In the genomic region with DNA sequence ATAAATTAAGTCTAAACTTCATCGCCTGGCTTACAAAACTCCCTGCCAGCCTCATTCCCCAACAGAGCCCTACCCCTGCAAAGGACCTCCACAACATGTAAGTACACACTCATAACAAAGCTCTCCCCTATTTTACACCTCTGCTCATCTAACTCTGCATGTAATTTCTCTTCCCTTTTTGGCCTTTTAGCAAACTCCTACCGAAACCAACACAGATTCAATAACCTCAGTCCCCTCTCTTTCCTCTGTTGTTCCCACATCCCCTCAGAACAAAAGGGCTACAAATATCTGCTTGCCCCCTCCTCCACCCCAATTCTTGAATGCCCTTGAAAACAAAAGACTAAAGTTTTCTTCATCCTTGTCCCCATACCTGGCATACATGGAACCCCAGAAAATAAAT, we compare ENCODE assay signal across 8 cellular contexts. TPM values are rescaled to one million over a fixed set of nuclear protein-coding genes. Genes with fewer than 3 reads are reported as not detected.
DNase-seq lines count a peak whose midpoint lies in the region; ATAC-seq, FAIRE-seq and TF ChIP-seq lines count a peak whose summit lies in the region.

No MANE protein-coding gene starts in this region.

- H3K4me3 ChIP-seq in Peyer's patch (peak overlapping the region; percentile 64 to 92 (median 75)), fibroblast of lung (replicated peaks in 1 of 4; ENCODE audit: control extremely low read depth in 1 of 4, insufficient read depth in 1 of 4, low read depth in 3 of 4, low read length in 4 of 4) (peak overlapping the region; percentile 76 to 99 (median 88)), skeletal muscle cell (ENCODE audit: low read depth, low read length) (peak overlapping the region; percentile 97)

- TF ChIP-seq CTCF in Peyer's patch (IDR thresholded peaks at IDR 0.05) (no peak), fibroblast of lung (conservative IDR thresholded peaks at IDR 0.05 in 1 of 2, IDR thresholded peaks at IDR 0.05 in 1 of 2; ENCODE audit: low read depth in 1 of 2, low read length in 2 of 2) (no peak)

- DNase-seq in Peyer's patch (no peak), fibroblast of lung (ENCODE audit: low read depth in 2 of 2) (no peak), skeletal muscle cell (ENCODE audit: low read depth) (no peak), NCI-H2081 (lab: John Stamatoyannopoulos, UW) (no peak), H54 (ENCODE audit: insufficient read length, low spot score) (no peak), NCI-H1417 treated with DMSO at 0.1 percent for 48 hours (lab: John Stamatoyannopoulos, UW) (no peak)

- H3K27ac ChIP-seq in Peyer's patch (peak overlapping the region in 2 of 4 donors; percentile 81 to 83), fibroblast of lung (ENCODE audit: insufficient read depth, low read length) (peak overlapping the region; percentile 80)

- H3K9me3 ChIP-seq in Peyer's patch (no peaks in the 10 kb centered on the region), fibroblast of lung (ENCODE audit: control insufficient read depth, insufficient read depth, low read depth, low read length) (no peaks in the 10 kb centered on the region)

- H3K4me2 ChIP-seq in fibroblast of lung (ENCODE audit: extremely low read depth, insufficient read depth, low read length): peak overlapping the region; percentile 80

- no peak for FAIRE-seq in H54 (lab: Jason Lieb, UNC)

- peak; percentile 10 for ATAC-seq in GM18861 (IDR thresholded peaks at IDR 0.05; ENCODE audit: unreplicated experiment)
- ATAC-seq in HG02571 (IDR thresholded peaks at IDR 0.05; ENCODE audit: unreplicated experiment): no peak

- H3K36me3 ChIP-seq in Peyer's patch (peaks cover 0 to 10% (median 0%) of the 10 kb centered on the region in 3 donors), fibroblast of lung (ENCODE audit: control insufficient read depth, insufficient read depth, low read length) (no peaks in the 10 kb centered on the region)

- H3K4me1 ChIP-seq in Peyer's patch: peaks cover 0 to 15% (median 0%) of the 10 kb centered on the region in 4 donors
- H3K4me1 ChIP-seq in fibroblast of lung (ENCODE audit: control insufficient read depth, extremely low read depth, insufficient read depth, low read length): no peaks in the 10 kb centered on the region

- no peaks in the 10 kb centered on the region for H4K20me1 ChIP-seq in fibroblast of lung (ENCODE audit: control insufficient read depth, extremely low read depth, insufficient read depth, low read length)

- no peaks in the 10 kb centered on the region for H3K27me3 ChIP-seq in Peyer's patch
- H3K27me3 ChIP-seq in fibroblast of lung (ENCODE audit: control insufficient read depth, insufficient read depth, low read length): no peaks in the 10 kb centered on the region

- H2AFZ ChIP-seq in fibroblast of lung (ENCODE audit: low read length): no peak overlapping the region

- peaks cover 4% of the 10 kb centered on the region for H3K79me2 ChIP-seq in fibroblast of lung (ENCODE audit: control insufficient read depth, insufficient read depth, low read length)

- no peak overlapping the region for H3K9ac ChIP-seq in fibroblast of lung (ENCODE audit: insufficient read depth, low read length)

- TF ChIP-seq POLR2A in Peyer's patch (IDR thresholded peaks at IDR 0.05): no peak
- no peak for TF ChIP-seq POLR2A in H54 (IDR thresholded peaks at IDR 0.05; ENCODE audit: low read depth, low read length)

RNA-seq across cellular contexts. Expression of gene UBL7, which starts 0.7 kb away (rescaled TPM):
- total RNA-seq in Peyer's patch: 10 to 100 TPM; 22.3 to 39.6 (median 32.6) TPM
- 30.6 and 31.9 TPM in 2 replicates for total RNA-seq in fibroblast of lung
- polyA plus RNA-seq in fibroblast of lung: 36.8 and 44.9 TPM in 2 replicates
- 47.3 and 63.3 TPM in 2 replicates for polyA plus RNA-seq in fibroblast of lung (2012)
- 91.6 and 102 TPM in 2 replicates for polyA minus RNA-seq in fibroblast of lung (ENCODE audit: low replicate concordance)

RNA-seq across cellular contexts. Expression of gene SEMA7A, which starts 26.5 kb away (rescaled TPM):
- total RNA-seq in Peyer's patch (10 to 100 TPM in 1 of 4 donors, 1 to 10 TPM in 3; 1.5 to 42.9 (median 1.6) TPM), fibroblast of lung (2.3 and 5.6 TPM in 2 replicates)
- polyA plus RNA-seq in fibroblast of lung: 12.5 and 18.5 TPM in 2 replicates
- polyA plus RNA-seq in fibroblast of lung (2012): 16.1 and 22.2 TPM in 2 replicates
- 18.9 and 29.8 TPM in 2 replicates for polyA minus RNA-seq in fibroblast of lung (ENCODE audit: low replicate concordance)
